In the genomic region with DNA sequence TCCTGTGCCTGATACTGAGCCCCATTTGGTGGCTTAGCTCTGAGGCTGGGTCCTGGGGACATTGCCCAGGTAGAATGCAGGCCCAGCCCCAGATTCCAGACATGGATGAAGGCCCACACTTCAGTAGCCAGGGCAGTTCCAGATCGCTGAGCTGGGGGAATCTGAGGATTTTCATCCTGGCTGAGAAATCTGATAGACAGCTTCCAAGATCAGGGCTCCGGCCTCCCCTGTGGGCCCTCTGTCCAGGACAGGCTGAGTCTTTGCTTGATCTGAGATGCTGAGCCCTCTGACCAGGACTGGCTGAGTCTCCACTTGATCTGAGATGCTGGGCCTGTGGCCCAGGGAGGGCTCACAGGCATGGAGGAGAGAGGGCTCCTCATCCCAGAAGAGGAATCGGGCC, we compare ENCODE assay signal across 19 cellular contexts. TPM values are rescaled to one million over a fixed set of nuclear protein-coding genes. Genes with fewer than 3 reads are reported as not detected.
"Had no signal": no experiment of that assay in that cellular context is flagged by ENCODE, and none has a peak within 500 bp of the region (broad histone marks: within the 10 kb centered on the region; RNA-seq: fewer than 3 reads in every experiment).

No MANE protein-coding gene starts in this region.

- H3K4me3 ChIP-seq: cardiac muscle cell, esophagus muscularis mucosa, lung, testis had no signal

- H3K36me3 ChIP-seq: cardiac muscle cell, esophagus muscularis mucosa, neutrophil had no signal

- DNase-seq: activated CD4-positive, alpha-beta memory T cell treated with anti-CD3 and anti-CD28 coated beads, Interleukin-2, amount 10 ng/mL, durations not matched to agents 7 days and 5 days; activated CD4-positive, alpha-beta T cell treated with anti-CD3 and anti-CD28 coated beads for 4 hours; activated effector memory CD4-positive, alpha-beta T cell treated with Interleukin-2 at 50 U/mL for 16 hours; activated naive CD4-positive, alpha-beta T cell treated with anti-CD3 and anti-CD28 coated beads, Interleukin-2, amount 50 U/mL, for 16 hours; activated T-cell treated with anti-CD3 and anti-CD28 coated beads, Interleukin-2, amount 50 U/mL, for 24 hours; glutamatergic neuron; left cardiac atrium; right cardiac atrium; small intestine; stimulated activated CD4-positive, alpha-beta T cell treated with anti-CD3 and anti-CD28 coated beads, Interleukin-4, amount 100 ng/mL, for 4 hours; stimulated activated CD8-positive, alpha-beta memory T cell treated with anti-CD3 and anti-CD28 coated beads, Interleukin-4, amount 100 ng/mL, for 48 hours; stimulated activated naive CD8-positive, alpha-beta T cell treated with anti-CD3 and anti-CD28 coated beads, Interleukin-15, amount 100 ng/mL, for 72 hours; testis had no signal

- H3K9me3 ChIP-seq: esophagus muscularis mucosa, neutrophil, testis had no signal

- H3K27ac ChIP-seq: cardiac muscle cell, esophagus muscularis mucosa, neutrophil, testis had no signal

- ATAC-seq: left cardiac atrium; right cardiac atrium; stimulated activated naive CD8-positive, alpha-beta T cell treated with anti-CD3 and anti-CD28 coated beads, Interleukin-15, amount 100 ng/mL, for 72 hours; WTC11 had no signal

- H3K27me3 ChIP-seq: testis had no signal

RNA-seq across cellular contexts. Expression of a gene that starts 3.3 kb away (rescaled TPM):
- total RNA-seq: left cardiac atrium, right cardiac atrium had no signal
- polyA plus RNA-seq: right cardiac atrium had no signal

RNA-seq across cellular contexts. Expression of a gene that starts 10.7 kb away (rescaled TPM):
- total RNA-seq: cardiac muscle cell, esophagus muscularis mucosa, left cardiac atrium, right cardiac atrium, ureter had no signal
- polyA plus RNA-seq: cardiac muscle cell had no signal
